ENCODE assay signal across 26 cellular contexts in genomic region chr2:136301012-136301411, GRCh38.
"Had no signal": no experiment of that assay in that cellular context is flagged by ENCODE, and none has a peak within 500 bp of the region (broad histone marks: within the 10 kb centered on the region; RNA-seq: fewer than 3 reads in every experiment).

No MANE protein-coding gene starts in this region.

- H3K4me1 ChIP-seq: lower lobe of right lung, tibial nerve, vagina had no signal

- H3K36me3 Mint-ChIP-seq: naive thymus-derived CD8-positive, alpha-beta T cell; stimulated activated effector memory CD8-positive, alpha-beta T cell treated with anti-CD3 and anti-CD28 coated beads, Interleukin-12 subunit alpha, Interleukin-12 subunit beta, amount 100 ng/mL, for 72 hours had no signal

- H3K27me3 ChIP-seq: ovary, spleen, tibial nerve, upper lobe of left lung, vagina had no signal

- H3K9me3 Mint-ChIP-seq: naive thymus-derived CD8-positive, alpha-beta T cell; nephron; stimulated activated effector memory CD8-positive, alpha-beta T cell treated with anti-CD3 and anti-CD28 coated beads, Interleukin-12 subunit alpha, Interleukin-12 subunit beta, amount 100 ng/mL, for 72 hours; stimulated activated naive CD8-positive, alpha-beta T cell treated with anti-CD3 and anti-CD28 coated beads, Interleukin-15, amount 100 ng/mL, for 72 hours had no signal

- H3K4me3 Mint-ChIP-seq: naive thymus-derived CD8-positive, alpha-beta T cell; nephron; stimulated activated effector memory CD8-positive, alpha-beta T cell treated with anti-CD3 and anti-CD28 coated beads, Interleukin-12 subunit alpha, Interleukin-12 subunit beta, amount 100 ng/mL, for 72 hours; stimulated activated naive CD8-positive, alpha-beta T cell treated with anti-CD3 and anti-CD28 coated beads, Interleukin-15, amount 100 ng/mL, for 72 hours had no signal

- H3K9me3 ChIP-seq: heart left ventricle, lower lobe of right lung, ovary, spleen, tibial nerve, upper lobe of left lung, vagina had no signal

- FAIRE-seq: keratinocyte had no signal

- DNase-seq: heart left ventricle; hypothalamus; kidney glomerular epithelial cell; left cardiac atrium; left ventricle myocardium superior; lower lobe of right lung; mammary epithelial cell; mesenchymal stem cell; naive thymus-derived CD8-positive, alpha-beta T cell; ovary; right cardiac atrium; spleen; stimulated activated CD4-positive, alpha-beta T cell treated with anti-CD3 and anti-CD28 coated beads, Interleukin-4, amount 100 ng/mL, for 24 hours; stimulated activated naive CD4-positive, alpha-beta T cell treated with Interleukin-2 at 50 U/mL for 16 hours; stimulated activated naive CD8-positive, alpha-beta T cell treated with anti-CD3 and anti-CD28 coated beads, Interleukin-15, amount 100 ng/mL, for 72 hours; substantia nigra; upper lobe of left lung had no signal

- H3K27ac Mint-ChIP-seq: nephron; progenitor cell of endocrine pancreas; stimulated activated effector memory CD8-positive, alpha-beta T cell treated with anti-CD3 and anti-CD28 coated beads, Interleukin-12 subunit alpha, Interleukin-12 subunit beta, amount 100 ng/mL, for 72 hours; stimulated activated naive CD8-positive, alpha-beta T cell treated with anti-CD3 and anti-CD28 coated beads, Interleukin-15, amount 100 ng/mL, for 72 hours had no signal

- ATAC-seq: heart left ventricle; left cardiac atrium; left lobe of liver; left ventricle myocardium superior; lower lobe of right lung; naive thymus-derived CD8-positive, alpha-beta T cell; right cardiac atrium; sciatic nerve; stimulated activated effector memory CD8-positive, alpha-beta T cell treated with anti-CD3 and anti-CD28 coated beads, Interleukin-12 subunit alpha, Interleukin-12 subunit beta, amount 100 ng/mL, for 72 hours; stimulated activated naive CD8-positive, alpha-beta T cell treated with anti-CD3 and anti-CD28 coated beads, Interleukin-15, amount 100 ng/mL, for 72 hours had no signal

- H3K27ac ChIP-seq: heart left ventricle, lower lobe of right lung, ovary, skin epidermis, spleen, tibial nerve, upper lobe of left lung, vagina had no signal

- H3K27me3 Mint-ChIP-seq: naive thymus-derived CD8-positive, alpha-beta T cell; stimulated activated naive CD8-positive, alpha-beta T cell treated with anti-CD3 and anti-CD28 coated beads, Interleukin-15, amount 100 ng/mL, for 72 hours had no signal

- H3K36me3 ChIP-seq: heart left ventricle, lower lobe of right lung, ovary, spleen, tibial nerve, upper lobe of left lung, vagina had no signal

- H3K4me3 ChIP-seq: heart left ventricle, lower lobe of right lung, ovary, skin epidermis, spleen, tibial nerve, upper lobe of left lung, vagina had no signal
